3 cellular contexts compared by ENCODE assay signal in genomic region chr22:44347098-44347497, GRCh38.
TF ChIP-seq lines count a peak whose summit lies in the region.

No MANE protein-coding gene starts in this region.

TF ChIP-seq in IMR-90, 13 proteins besides CTCF, POLR2A, EP300 and RAD21:
- TF ChIP-seq BHLHE40 (IDR thresholded peaks at IDR 0.05; ENCODE audit: low read depth, low read length) = peak; percentile 45; the same call in 1 of the 2 replicates
- peak; percentile 39; the same call in 1 of the 2 replicates for TF ChIP-seq FOS (IDR thresholded peaks at IDR 0.05; ENCODE audit: low read depth, low read length)
- no peak for TF ChIP-seq CEBPB (IDR thresholded peaks at IDR 0.05; ENCODE audit: low read depth, low read length)
- TF ChIP-seq USF2 (IDR thresholded peaks at IDR 0.05; ENCODE audit: low read depth, low read length) = no peak

TF ChIP-seq in H1, 55 proteins besides CTCF, POLR2A, EP300 and RAD21:
- TF ChIP-seq SIRT6 (IDR thresholded peaks at IDR 0.05; ENCODE audit: low read length) (no peak), GABPA (IDR thresholded peaks at IDR 0.05; ENCODE audit: borderline replicate concordance, insufficient read depth, low read length) (no peak), RNF2 (IDR thresholded peaks at IDR 0.05; ENCODE audit: borderline replicate concordance, low read depth, low read length, missing control alignments, poor library complexity, severe bottlenecking) (no peak), CREB1 (IDR thresholded peaks at IDR 0.05) (no peak), RXRA (IDR thresholded peaks at IDR 0.05; ENCODE audit: insufficient read depth, low read depth, low read length) (no peak), BACH1 (IDR thresholded peaks at IDR 0.05; ENCODE audit: low read length) (no peak), EGR1 (IDR thresholded peaks at IDR 0.05; ENCODE audit: borderline replicate concordance, low read depth, low read length) (no peak)
TF ChIP-seq in H1: peak in this region for 0.

TF ChIP-seq in neural cell, 6 proteins besides CTCF, POLR2A, EP300 and RAD21:
- TF ChIP-seq POLR2AphosphoS5 (IDR thresholded peaks at IDR 0.05) (peak; percentile 31), REST (IDR thresholded peaks at IDR 0.05; ENCODE audit: borderline replicate concordance) (no peak), EZH2 (IDR thresholded peaks at IDR 0.05; ENCODE audit: borderline replicate concordance, insufficient read depth, low read length, poor library complexity, severe bottlenecking) (no peak), TAF1 (IDR thresholded peaks at IDR 0.05; ENCODE audit: low read depth) (peak; percentile 38), SMC3 (conservative IDR thresholded peaks at IDR 0.05; ENCODE audit: poor library complexity) (no peak), MXI1 (conservative IDR thresholded peaks at IDR 0.05; ENCODE audit: poor library complexity, severe bottlenecking) (no peak)
TF ChIP-seq in neural cell: peak in this region for 2.
